In the genomic region with DNA sequence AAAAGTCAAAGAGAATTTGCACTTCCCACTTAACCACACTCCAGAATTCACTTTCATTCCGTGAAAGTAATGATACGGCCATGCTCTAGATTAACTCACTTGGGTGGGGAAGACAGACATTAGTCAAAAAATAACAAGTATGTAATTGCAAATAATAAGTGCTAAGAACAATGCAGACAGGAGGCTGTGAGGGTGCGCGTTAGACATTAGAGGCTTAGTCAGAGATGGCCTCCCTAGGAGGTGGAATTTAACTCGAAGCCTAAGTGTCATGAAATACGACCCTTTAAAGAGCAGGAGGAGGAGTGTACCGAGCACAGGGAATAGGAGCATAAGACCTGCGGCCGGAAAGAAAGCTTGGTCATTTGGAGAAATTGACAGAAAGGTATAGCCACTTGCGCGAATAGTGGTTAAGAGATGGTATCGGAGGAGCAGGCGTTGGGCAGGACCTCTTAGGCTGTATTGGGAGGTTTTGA, we compare ENCODE assay signal across 9 cellular contexts. TPM values are rescaled to one million over a fixed set of nuclear protein-coding genes. Genes with fewer than 3 reads are reported as not detected.
DNase-seq lines count a peak whose midpoint lies in the region; ATAC-seq, FAIRE-seq and TF ChIP-seq lines count a peak whose summit lies in the region.
"Had no signal": no experiment of that assay in that cellular context is flagged by ENCODE, and none has a peak within 500 bp of the region (broad histone marks: within the 10 kb centered on the region; RNA-seq: fewer than 3 reads in every experiment).

No MANE protein-coding gene starts in this region.

- in situ Hi-C loops in GM23248 (cut with MboI), result no loop called here

- no peaks in the 10 kb centered on the region for H3K9me2 ChIP-seq in GM23248 (ENCODE audit: insufficient read depth)

- peak overlapping the region; percentile 90 for H3K9ac ChIP-seq in GM23248

- peaks cover 4% of the 10 kb centered on the region; the same call in 1 of the 2 replicates for H3F3A ChIP-seq in GM23248 (ENCODE audit: insufficient read depth)

- peaks cover 8% of the 10 kb centered on the region for H3K27me3 Mint-ChIP-seq in MCF 10A (ENCODE audit: insufficient read depth, unreplicated experiment)

- H3K79me2 ChIP-seq in GM23248 (ENCODE audit: insufficient read depth), result peaks cover 54% of the 10 kb centered on the region

- H2AFZ ChIP-seq in GM23248, result peak overlapping the region; percentile 85

- H3K4me1 ChIP-seq in GM23248 (ENCODE audit: insufficient read depth), result peaks cover 7% of the 10 kb centered on the region; the same call in 1 of the 2 replicates

- H3K9me3 Mint-ChIP-seq in MCF 10A (ENCODE audit: unreplicated experiment), result no peaks in the 10 kb centered on the region
- H3K9me3 Mint-ChIP-seq: activated B cell treated with CpG ODN at 0.5 μM for 24 hours had no signal

- H3K4me3 ChIP-seq in GM23248 (peak overlapping the region; percentile 89), lower leg skin (ENCODE audit: low read depth, poor library complexity, severe bottlenecking) (peak overlapping the region; percentile 82)

- TF ChIP-seq POLR2A in lower leg skin (IDR thresholded peaks at IDR 0.05), result no peak

- H3K9me3 ChIP-seq in GM23248 (ENCODE audit: low read depth), result no peaks in the 10 kb centered on the region

- BruUV-seq in MCF 10A (replicated peaks; lab: Mats Ljungman, UMichigan), result TSS peak; percentile 36

- H3K36me3 Mint-ChIP-seq in MCF 10A (ENCODE audit: insufficient read depth, unreplicated experiment), result peaks cover 38% of the 10 kb centered on the region

- intact Hi-C loops in MCF 10A (cut with micrococcal nuclease), result no loop called here
- intact Hi-C loops in lower leg skin (cut with DNase I; ENCODE audit: low total_unique reads), result no loop called here

- H3K4me2 ChIP-seq in GM23248 (ENCODE audit: unreplicated experiment), result peak overlapping the region; percentile 91

- 2% methylated on average over 13 of the region's 13 CpGs for WGBS in GM23248 (ENCODE audit: low coverage in 1 of 2, low lambda C conversion rate in 2 of 2, missing lambda C conversion rate in 2 of 2), 2 experiments
- 1 to 2% methylated on average over 13 of the region's 13 CpGs for WGBS in lower leg skin, 2 donors

- ATAC-seq in GM21786 (IDR thresholded peaks at IDR 0.05; ENCODE audit: unreplicated experiment), result no peak

- CTCF ChIA-PET in MCF 10A (lab: Yijun Ruan, JAX), result interaction anchor here (0.5 to 0.7 kb wide), 3 partner anchors 39 to 662 kb away, joined by 3 read pairs; no protein-coding TSS in a partner anchor

- TF ChIP-seq CTCF in MCF 10A (IDR thresholded peaks at IDR 0.05; ENCODE audit: unreplicated experiment) (no peak), lower leg skin (IDR thresholded peaks at IDR 0.05) (no peak)

- no peaks in the 10 kb centered on the region for H3K4me1 Mint-ChIP-seq in MCF 10A (ENCODE audit: insufficient read depth, unreplicated experiment)

- peaks cover 24% of the 10 kb centered on the region; the same call in 1 of the 2 replicates for H3K36me3 ChIP-seq in GM23248 (ENCODE audit: low read depth)

- no peak overlapping the region for H3K4me3 Mint-ChIP-seq in MCF 10A (ENCODE audit: unreplicated experiment)
- H3K4me3 Mint-ChIP-seq: activated B cell treated with CpG ODN at 0.5 μM for 24 hours had no signal

- peak; percentile 39 for DNase-seq in D341Med (ENCODE audit: low spot score)
- DNase-seq in GM23248, result peak; percentile 67
- DNase-seq in NCI-H748 (lab: John Stamatoyannopoulos, UW; ENCODE audit: unreplicated experiment), result peak; percentile 51
- peak; percentile 41 for DNase-seq in MCF 10A (ENCODE audit: unreplicated experiment)
- DNase-seq in lower leg skin (ENCODE audit: low spot score in 2 of 2), result no peak
- peak; percentile 4 for DNase-seq in urothelium cell line (ENCODE audit: low spot score)
- DNase-seq in mesenteric fat pad (ENCODE audit: low spot score), result no peak

- no peaks in the 10 kb centered on the region for H4K20me1 ChIP-seq in GM23248 (ENCODE audit: insufficient read depth)

- FAIRE-seq in urothelium cell line (lab: Jason Lieb, UNC), result no peak

- no peak overlapping the region for H3K27ac Mint-ChIP-seq in MCF 10A (ENCODE audit: low read depth, unreplicated experiment)
- H3K27ac Mint-ChIP-seq: activated B cell treated with CpG ODN at 0.5 μM for 24 hours had no signal

- POLR2A ChIA-PET in MCF 10A (lab: Yijun Ruan, JAX), result interaction anchor here (0.5 to 2.7 kb wide), 14 partner anchors 10 to 642 kb away, joined by 3 to 12 read pairs (median 3); partner anchors contain the start of genes FGD6 and VEZT

- peak overlapping the region; percentile 74 for H3K27ac ChIP-seq in GM23248

- peaks cover 3% of the 10 kb centered on the region; the same call in 1 of the 2 replicates for H3K27me3 ChIP-seq in GM23248 (replicated peaks; ENCODE audit: insufficient read depth)

RNA-seq across cellular contexts. Expression of gene SNRPF, which starts 0.6 kb away (rescaled TPM):
- 5.1 and 10.4 TPM in 2 replicates for total RNA-seq in GM23248 (2014; rRNA removed; shearing (Covaris generic))
- 42.5 and 42.6 TPM in 2 replicates for polyA plus RNA-seq in GM23248 (2016; fragmentation: Nextera tagmentation; extraction: Ambion mirVana)
- total RNA-seq in MCF 10A (2022) (45.0 and 46.9 TPM in 2 replicates), lower leg skin (1 to 10 TPM; 5.8 to 8.2 (median 7.4) TPM), mesenteric fat pad (15.7 TPM)

Comparison
In these comparisons a context has a peak if more than half of its experiments do, and no peak if none do; other contexts are left out.
1. DNase-seq: peak in D341Med (single experiment), GM23248 (single experiment), NCI-H748 (single experiment), MCF 10A (single experiment) and urothelium cell line (single experiment); none in lower leg skin (0 of 2) and mesenteric fat pad (single experiment).